In genomic region chr9:128575921-128576320, GRCh38 we compare ENCODE assay signal across 24 cellular contexts. TPM values are rescaled to one million over a fixed set of nuclear protein-coding genes. Genes with fewer than 3 reads are reported as not detected.
DNase-seq lines count a peak whose midpoint lies in the region; ATAC-seq and TF ChIP-seq lines count a peak whose summit lies in the region.
"Had no signal": no experiment of that assay in that cellular context is flagged by ENCODE, and none has a peak within 500 bp of the region (broad histone marks: within the 10 kb centered on the region; RNA-seq: fewer than 3 reads in every experiment).

No MANE protein-coding gene starts in this region.

- H3K4me1 ChIP-seq in tibial artery (peaks cover 0 to 21% (median 10%) of the 10 kb centered on the region in 4 donors), right atrium auricular region (peaks cover 0 to 16% of the 10 kb centered on the region in 2 donors)
- H3K4me1 ChIP-seq: Caco-2, parathyroid adenoma, sigmoid colon had no signal

- peaks cover 57 to 93% (median 90%) of the 10 kb centered on the region in 3 donors for H3K36me3 ChIP-seq in tibial artery
- peaks cover 90% of the 10 kb centered on the region for H3K36me3 ChIP-seq in right atrium auricular region

- intact Hi-C loops in tibial artery (cut with DNase I; ENCODE audit: low total_unique reads), result no loop called here

- H3K27ac ChIP-seq in layer of hippocampus (ENCODE audit: low read depth, low read length) (peak overlapping the region; percentile 18), tibial artery (peak overlapping the region; percentile 21 to 64), right atrium auricular region (no peak overlapping the region)
- H3K27ac ChIP-seq: parathyroid adenoma, sigmoid colon had no signal

- no peak overlapping the region for H3K4me3 ChIP-seq in astrocyte of the spinal cord (ENCODE audit: low read depth, low read length)
- no peak overlapping the region for H3K4me3 ChIP-seq in tibial artery
- no peak overlapping the region for H3K4me3 ChIP-seq in right atrium auricular region
- H3K4me3 ChIP-seq: GM23338, sigmoid colon, suprapubic skin had no signal

- no peaks in the 10 kb centered on the region for H3K9me3 ChIP-seq in tibial artery
- H3K9me3 ChIP-seq in right atrium auricular region, result no peaks in the 10 kb centered on the region
- H3K9me3 ChIP-seq: Caco-2, sigmoid colon, suprapubic skin had no signal

- no peak for ATAC-seq in HG02870 (IDR thresholded peaks at IDR 0.05; ENCODE audit: unreplicated experiment)
- ATAC-seq: GM23338; natural killer cell treated with Interleukin-12 subunit alpha and Interleukin-12 subunit beta and Interleukin-15 and Interleukin-18, amount 100 ng/mL, for 72 hours; SK-N-SH treated with all-trans-retinoic acid at 6 μM for 48 hours had no signal

- H3K27me3 ChIP-seq in layer of hippocampus (ENCODE audit: control insufficient read depth, insufficient read depth, low read length) (no peaks in the 10 kb centered on the region), tibial artery (no peaks in the 10 kb centered on the region), right atrium auricular region (no peaks in the 10 kb centered on the region)
- H3K27me3 ChIP-seq: sigmoid colon, suprapubic skin had no signal

- no peak for TF ChIP-seq CTCF in astrocyte of the spinal cord (IDR thresholded peaks at IDR 0.05; ENCODE audit: low read depth, low read length)
- TF ChIP-seq CTCF in tibial artery (IDR thresholded peaks at IDR 0.05), result no peak
- no peak for TF ChIP-seq CTCF in right atrium auricular region (IDR thresholded peaks at IDR 0.05)

- DNase-seq in GM03348 (ENCODE audit: low spot score) (peak; percentile 51), astrocyte of the spinal cord (ENCODE audit: low read depth, low spot score) (peak; percentile 3), tibial artery (no peak), right atrium auricular region (ENCODE audit: low spot score) (no peak), iPS-NIHi11 (ENCODE audit: low spot score) (no peak)
- DNase-seq: activated CD4-positive, alpha-beta memory T cell treated with anti-CD3 and anti-CD28 coated beads for 36 hours; activated effector memory CD4-positive, alpha-beta T cell treated with anti-CD3 and anti-CD28 coated beads, Interleukin-2, amount 50 U/mL, for 16 hours; Caco-2; DND-41; erythroblast; Karpas-422; kidney glomerular epithelial cell; mesenchymal stem cell; NCI-H187 treated with DMSO at 0.1 percent for 48 hours; NCI-H2227 treated with DMSO at 0.1 percent for 48 hours; NCI-H748 treated with DMSO at 0.1 percent for 48 hours; sigmoid colon had no signal

- in situ Hi-C loops in astrocyte of the spinal cord (cut with HindIII; ENCODE audit: low sequenced_read_pairs), result no loop called here

RNA-seq across cellular contexts. Expression of gene SPTAN1, which starts 23.5 kb away (rescaled TPM):
- 100 to 1,000 TPM; 233 to 270 TPM for total RNA-seq in right atrium auricular region

Comparison
In these comparisons a context has a peak if more than half of its experiments do, and no peak if none do; other contexts are left out.
1. DNase-seq: peak in GM03348 (single experiment) and astrocyte of the spinal cord (single experiment); none in tibial artery (0 of 2), right atrium auricular region (single experiment) and iPS-NIHi11 (single experiment).
2. H3K27ac ChIP-seq: peak in layer of hippocampus (single experiment) and tibial artery (2 of 2); none in right atrium auricular region (0 of 2).